ENCODE assay signal across 14 cellular contexts in genomic region chr2:71362447-71362846, GRCh38. TPM values are rescaled to one million over a fixed set of nuclear protein-coding genes. Genes with fewer than 3 reads are reported as not detected.
DNase-seq lines count a peak whose midpoint lies in the region; ATAC-seq and TF ChIP-seq lines count a peak whose summit lies in the region.
"Had no signal": no experiment of that assay in that cellular context is flagged by ENCODE, and none has a peak within 500 bp of the region (broad histone marks: within the 10 kb centered on the region; RNA-seq: fewer than 3 reads in every experiment).

No MANE protein-coding gene starts in this region.

- no peak for ATAC-seq in activated naive CD8-positive, alpha-beta T cell treated with anti-CD3 and anti-CD28 coated beads, Interleukin-2, amount 50 U/mL, for 24 hours
- no peak for ATAC-seq in memory B cell (ENCODE audit: low read depth)

- H3K79me2 ChIP-seq in mammary epithelial cell (ENCODE audit: insufficient read depth, low read length) = peaks cover 51% of the 10 kb centered on the region

- dilution Hi-C loops in mammary epithelial cell (cut with HindIII; ENCODE audit: low sequenced_read_pairs) = no loop called here

- POLR2A ChIA-PET in MCF 10A (lab: Yijun Ruan, JAX) = interaction anchor here (1.0 kb wide), 2 partner anchors 9 to 19 kb away, joined by 3 read pairs; no protein-coding TSS in a partner anchor

- H3K27ac ChIP-seq in mammary epithelial cell (ENCODE audit: insufficient read depth, low read depth, low read length) = no peak overlapping the region

- no peak for TF ChIP-seq CTCF in MCF 10A (IDR thresholded peaks at IDR 0.05; ENCODE audit: unreplicated experiment)
- TF ChIP-seq CTCF in mammary epithelial cell (conservative IDR thresholded peaks at IDR 0.05 in 1 of 2, IDR thresholded peaks at IDR 0.05 in 1 of 2; ENCODE audit: extremely low read depth in 1 of 2, insufficient read depth in 1 of 2, low read depth in 1 of 2, low read length in 2 of 2) = no peak
- TF ChIP-seq CTCF in Calu3 (IDR thresholded peaks at IDR 0.05; ENCODE audit: unreplicated experiment) = no peak

- intact Hi-C loops in MCF 10A (cut with micrococcal nuclease) = no loop called here
- intact Hi-C loops in mammary epithelial cell (cut with micrococcal nuclease) = no loop called here
- intact Hi-C loops in Calu3 (cut with micrococcal nuclease; ENCODE audit: unreplicated experiment) = no loop called here

- H3K4me2 ChIP-seq in mammary epithelial cell (ENCODE audit: insufficient read depth, low read depth, low read length) = no peak overlapping the region

- whole genome bisulfite sequencing in mammary epithelial cell (ENCODE audit: low coverage, missing lambda C conversion rate) = 40% methylated on average over 2 of the region's 2 CpGs

- no TSS peak for BruUV-seq in MCF 10A (replicated peaks; lab: Mats Ljungman, UMichigan)
- BruUV-seq in mammary epithelial cell (replicated peaks; lab: Mats Ljungman, UMichigan) = no TSS peak
- no TSS peak for BruUV-seq in Calu3 (replicated peaks; lab: Mats Ljungman, UMichigan)

- H3K4me3 Mint-ChIP-seq in MCF 10A (ENCODE audit: unreplicated experiment) (no peak overlapping the region), memory B cell (no peak overlapping the region), Calu3 (ENCODE audit: low read depth, unreplicated experiment) (no peak overlapping the region)
- H3K4me3 Mint-ChIP-seq in activated naive CD8-positive, alpha-beta T cell treated with anti-CD3 and anti-CD28 coated beads, Interleukin-2, amount 50 U/mL, for 24 hours = no peak overlapping the region

- peaks cover 25% of the 10 kb centered on the region for H3K36me3 ChIP-seq in mammary epithelial cell (ENCODE audit: insufficient read depth, low read length)

- no peak overlapping the region for H2AFZ ChIP-seq in mammary epithelial cell (ENCODE audit: low read depth, low read length)

- H3K36me3 Mint-ChIP-seq in MCF 10A (ENCODE audit: insufficient read depth, unreplicated experiment) (peaks cover 85% of the 10 kb centered on the region), memory B cell (peaks cover 28% of the 10 kb centered on the region), Calu3 (ENCODE audit: insufficient read depth, unreplicated experiment) (peaks cover 41% of the 10 kb centered on the region)
- H3K36me3 Mint-ChIP-seq in activated naive CD8-positive, alpha-beta T cell treated with anti-CD3 and anti-CD28 coated beads, Interleukin-2, amount 50 U/mL, for 24 hours (ENCODE audit: low read depth) = peaks cover 45% of the 10 kb centered on the region

- H3K27me3 Mint-ChIP-seq in MCF 10A (ENCODE audit: insufficient read depth, unreplicated experiment) (no peaks in the 10 kb centered on the region), memory B cell (no peaks in the 10 kb centered on the region), Calu3 (ENCODE audit: unreplicated experiment) (no peaks in the 10 kb centered on the region)
- no peaks in the 10 kb centered on the region for H3K27me3 Mint-ChIP-seq in activated naive CD8-positive, alpha-beta T cell treated with anti-CD3 and anti-CD28 coated beads, Interleukin-2, amount 50 U/mL, for 24 hours

- CTCF ChIA-PET in MCF 10A (lab: Yijun Ruan, JAX) (interaction anchor here (0.6 to 1.2 kb wide), 2 partner anchors 21 to 97 kb away, joined by 3 to 5 read pairs; no protein-coding TSS in a partner anchor), mammary epithelial cell (lab: Charles Lee; ENCODE audit: low non-redundant PET) (no interaction called here), Calu3 (lab: Charles Lee) (no interaction called here)

- H3K4me3 ChIP-seq in mammary epithelial cell (replicated peaks in 1 of 3; ENCODE audit: insufficient read depth in 1 of 3, low read depth in 2 of 3, low read length in 3 of 3) = no peak overlapping the region

- no peak overlapping the region for H3K9ac ChIP-seq in mammary epithelial cell (ENCODE audit: insufficient read depth, low read length)

- in situ Hi-C loops in mammary epithelial cell (cut with MboI; ENCODE audit: low sequenced_read_pairs in 2 of 2) = no loop called here

- H3K4me1 ChIP-seq in mammary epithelial cell (ENCODE audit: insufficient read depth, low read length) = no peaks in the 10 kb centered on the region

- H3K9me3 Mint-ChIP-seq in MCF 10A (ENCODE audit: unreplicated experiment) (no peaks in the 10 kb centered on the region), memory B cell (no peaks in the 10 kb centered on the region), Calu3 (ENCODE audit: low read depth, unreplicated experiment) (no peaks in the 10 kb centered on the region)
- no peaks in the 10 kb centered on the region for H3K9me3 Mint-ChIP-seq in activated naive CD8-positive, alpha-beta T cell treated with anti-CD3 and anti-CD28 coated beads, Interleukin-2, amount 50 U/mL, for 24 hours

- H3K27ac Mint-ChIP-seq in MCF 10A (ENCODE audit: low read depth, unreplicated experiment) (peak overlapping the region; percentile 40), memory B cell (peak overlapping the region; percentile 32), Calu3 (ENCODE audit: unreplicated experiment) (no peak overlapping the region)
- H3K27ac Mint-ChIP-seq in activated naive CD8-positive, alpha-beta T cell treated with anti-CD3 and anti-CD28 coated beads, Interleukin-2, amount 50 U/mL, for 24 hours = peak overlapping the region; percentile 33

- H3K27me3 ChIP-seq in mammary epithelial cell (ENCODE audit: insufficient read depth, low read length) = no peaks in the 10 kb centered on the region

- H4K20me1 ChIP-seq in mammary epithelial cell (ENCODE audit: insufficient read depth, low read length) = peaks cover 6% of the 10 kb centered on the region

- H3K4me1 Mint-ChIP-seq in MCF 10A (ENCODE audit: insufficient read depth, unreplicated experiment) (peaks cover 14% of the 10 kb centered on the region), memory B cell (peaks cover 10% of the 10 kb centered on the region), Calu3 (ENCODE audit: low read depth, unreplicated experiment) (no peaks in the 10 kb centered on the region)
- peaks cover 24% of the 10 kb centered on the region for H3K4me1 Mint-ChIP-seq in activated naive CD8-positive, alpha-beta T cell treated with anti-CD3 and anti-CD28 coated beads, Interleukin-2, amount 50 U/mL, for 24 hours

- no peak for DNase-seq in MCF 10A (ENCODE audit: unreplicated experiment)
- no peak for DNase-seq in mammary epithelial cell
- DNase-seq in activated naive CD8-positive, alpha-beta T cell treated with anti-CD3 and anti-CD28 coated beads, Interleukin-2, amount 50 U/mL, for 24 hours = no peak
- no peak for DNase-seq in memory B cell (ENCODE audit: low spot score in 2 of 2)
- no peak for DNase-seq in activated CD4-positive, CD25-positive, alpha-beta regulatory T cell treated with anti-CD3 and anti-CD28 coated beads, Interleukin-2, amount 50 U/mL, for 72 hours
- DNase-seq in Calu3 = no peak
- no peak for DNase-seq in NCI-H345 (lab: John Stamatoyannopoulos, UW)
- DNase-seq: Caco-2, H7, Karpas-422, NCI-H1105, NCI-H1694 treated with DMSO at 0.1 percent for 48 hours, NCI-H526 treated with DMSO at 0.1 percent for 48 hours, Right ventricle myocardium superior had no signal

- no peaks in the 10 kb centered on the region for H3K9me3 ChIP-seq in mammary epithelial cell (replicated peaks; ENCODE audit: insufficient read depth, low read length)
- H3K9me3 ChIP-seq: Caco-2 had no signal

RNA-seq across cellular contexts. Expression of gene ZNF638, which starts 30.9 kb away (rescaled TPM):
- 112 and 142 TPM in 2 replicates for total RNA-seq in MCF 10A (2022)
- total RNA-seq in mammary epithelial cell = 100 to 1,000 TPM in 1 of 2 donors, 10 to 100 TPM in 1; 80.0 to 118 TPM
- 43.2 TPM for polyA plus RNA-seq in mammary epithelial cell
- polyA minus RNA-seq in mammary epithelial cell = 51.3 TPM
- total RNA-seq in Calu3 (2022) = 127 and 132 TPM in 2 replicates
